ENCODE assay signal across 9 cellular contexts in genomic region chr12:106682594-106683234, GRCh38.
A peak's percentile ranks its signal among the peaks of the same experiment; 100 is the strongest.
DNase-seq lines count a peak whose midpoint lies in the region; ATAC-seq and TF ChIP-seq lines count a peak whose summit lies in the region.
"Had no signal": no experiment of that assay in that cellular context is flagged by ENCODE, and none has a peak within 500 bp of the region (broad histone marks: within the 10 kb centered on the region; RNA-seq: fewer than 3 reads in every experiment).

No MANE protein-coding gene starts in this region.

- H3K27ac Mint-ChIP-seq in Caco-2 (ENCODE audit: unreplicated experiment), result no peak overlapping the region
- no peak overlapping the region for H3K27ac Mint-ChIP-seq in activated CD4-positive, alpha-beta T cell treated with anti-CD3 and anti-CD28 coated beads, Interleukin-2, amount 10 ng/mL, durations not matched to agents 7 days and 5 days

- POLR2A ChIA-PET in Caco-2 (lab: Charles Lee), result no interaction called here
- POLR2A ChIA-PET in activated CD4-positive, alpha-beta T cell treated with anti-CD3 and anti-CD28 coated beads, Interleukin-2, amount 10 ng/mL, durations not matched to agents 7 days and 5 days (lab: Charles Lee), result no interaction called here

- H3K36me3 Mint-ChIP-seq in Caco-2 (ENCODE audit: insufficient read depth, unreplicated experiment), result no peaks in the 10 kb centered on the region
- H3K36me3 Mint-ChIP-seq in activated CD4-positive, alpha-beta T cell treated with anti-CD3 and anti-CD28 coated beads, Interleukin-2, amount 10 ng/mL, durations not matched to agents 7 days and 5 days (ENCODE audit: low read depth), result no peaks in the 10 kb centered on the region

- H3K4me1 Mint-ChIP-seq in Caco-2 (ENCODE audit: low read depth, unreplicated experiment), result peaks cover 6% of the 10 kb centered on the region
- H3K4me1 Mint-ChIP-seq in activated CD4-positive, alpha-beta T cell treated with anti-CD3 and anti-CD28 coated beads, Interleukin-2, amount 10 ng/mL, durations not matched to agents 7 days and 5 days, result no peaks in the 10 kb centered on the region

- no peaks in the 10 kb centered on the region for H3K79me1 ChIP-seq in trophoblast cell (ENCODE audit: low read length)

- H4K12ac ChIP-seq in trophoblast cell (ENCODE audit: low read depth, low read length), result no peak overlapping the region

- no peaks in the 10 kb centered on the region for H3K79me2 ChIP-seq in trophoblast cell (ENCODE audit: control insufficient read depth, insufficient read depth, low read length, poor library complexity)

- H3K4ac ChIP-seq in trophoblast cell (ENCODE audit: low read depth, low read length), result no peak overlapping the region

- H3K36me3 ChIP-seq in trophoblast cell (ENCODE audit: control insufficient read depth in 1 of 2, insufficient read depth in 2 of 2, low read length in 2 of 2), result no peaks in the 10 kb centered on the region
- H3K36me3 ChIP-seq in Caco-2 (ENCODE audit: control insufficient read depth, insufficient read depth, low read length), result no peaks in the 10 kb centered on the region

- no peak overlapping the region for H3K18ac ChIP-seq in trophoblast cell (ENCODE audit: low read length)

- H3K27me3 Mint-ChIP-seq in Caco-2 (ENCODE audit: insufficient read depth, unreplicated experiment), result no peaks in the 10 kb centered on the region
- no peaks in the 10 kb centered on the region for H3K27me3 Mint-ChIP-seq in activated CD4-positive, alpha-beta T cell treated with anti-CD3 and anti-CD28 coated beads, Interleukin-2, amount 10 ng/mL, durations not matched to agents 7 days and 5 days

- H3K27me3 ChIP-seq in trophoblast cell (ENCODE audit: insufficient read depth, low read length), result no peaks in the 10 kb centered on the region
- H3K27me3 ChIP-seq in Caco-2 (replicated peaks; ENCODE audit: control insufficient read depth, insufficient read depth, low read length), result no peaks in the 10 kb centered on the region

- ATAC-seq in GM21367 (IDR thresholded peaks at IDR 0.05; ENCODE audit: unreplicated experiment), result no peak

- H3K4me3 Mint-ChIP-seq in Caco-2 (ENCODE audit: unreplicated experiment), result no peak overlapping the region
- H3K4me3 Mint-ChIP-seq in activated CD4-positive, alpha-beta T cell treated with anti-CD3 and anti-CD28 coated beads, Interleukin-2, amount 10 ng/mL, durations not matched to agents 7 days and 5 days, result no peak overlapping the region

- H2AK5ac ChIP-seq in trophoblast cell (ENCODE audit: low read length), result no peak overlapping the region

- H3K4me1 ChIP-seq in trophoblast cell (ENCODE audit: control insufficient read depth in 1 of 2, insufficient read depth in 2 of 2, low read length in 2 of 2), result peaks cover 11 to 14% of the 10 kb centered on the region in 2 experiments
- H3K4me1 ChIP-seq in Caco-2, result no peaks in the 10 kb centered on the region

- no peak overlapping the region for H3K4me3 ChIP-seq in epithelial cell of esophagus (ENCODE audit: low read length)
- H3K4me3 ChIP-seq in trophoblast cell (ENCODE audit: low read depth, low read length), result no peak overlapping the region
- no peak overlapping the region for H3K4me3 ChIP-seq in Caco-2 (ENCODE audit: low read depth, low read length)

- intact Hi-C loops in Caco-2 (cut with micrococcal nuclease; ENCODE audit: unreplicated experiment), result loop anchor here (1.0 kb wide), 1 partner anchor 159 kb away; no protein-coding TSS in a partner anchor

- CTCF ChIA-PET in Caco-2 (lab: Charles Lee), result no interaction called here
- CTCF ChIA-PET in activated CD4-positive, alpha-beta T cell treated with anti-CD3 and anti-CD28 coated beads, Interleukin-2, amount 10 ng/mL, durations not matched to agents 7 days and 5 days (lab: Charles Lee), result no interaction called here

- H2AFZ ChIP-seq in trophoblast cell (ENCODE audit: insufficient read depth, low read length, poor library complexity), result no peak overlapping the region

- no peaks in the 10 kb centered on the region for H3K9me3 ChIP-seq in trophoblast cell (ENCODE audit: insufficient read depth, low read depth, low read length)
- H3K9me3 ChIP-seq in Caco-2, result no peaks in the 10 kb centered on the region

- no peak overlapping the region for H3K23ac ChIP-seq in trophoblast cell (ENCODE audit: low read length)

- no peak overlapping the region for H3K14ac ChIP-seq in trophoblast cell (ENCODE audit: low read length)

- DNase-seq in NCI-H226 (peak; percentile 19), epithelial cell of esophagus (ENCODE audit: low read depth) (peak; percentile 35), trophoblast cell (peak; percentile 6 to 63), Caco-2 (no peak), LoVo (ENCODE audit: low spot score) (no peak)
- no peak for DNase-seq in activated CD4-positive, alpha-beta T cell treated with anti-CD3 and anti-CD28 coated beads, Interleukin-2, amount 10 ng/mL, durations not matched to agents 7 days and 5 days
- DNase-seq: NCI-H2171 had no signal

- WGBS in trophoblast cell (ENCODE audit: extremely low coverage, insufficient coverage, insufficient read length), result no CpG with 5 or more reads among the region's 4 CpGs

- TF ChIP-seq CTCF in GM12873 (IDR thresholded peaks at IDR 0.05; ENCODE audit: insufficient read depth, low read depth, low read length, missing control alignments) (peak; percentile 40), epithelial cell of esophagus (IDR thresholded peaks at IDR 0.05; ENCODE audit: insufficient read depth, low read depth, low read length, missing control alignments) (peak; percentile 28), Caco-2 (IDR thresholded peaks at IDR 0.05; ENCODE audit: insufficient read depth in 1 of 2, low read depth in 1 of 2, low read length in 1 of 2, severe bottlenecking in 1 of 2, unreplicated experiment in 1 of 2) (peak in 1 of 2 experiments; percentile 21)

- BruUV-seq in Caco-2 (replicated peaks; lab: Mats Ljungman, UMichigan), result no TSS peak

- H2BK12ac ChIP-seq in trophoblast cell (ENCODE audit: low read length), result no peak overlapping the region

- no peaks in the 10 kb centered on the region for H3K9me3 Mint-ChIP-seq in Caco-2 (ENCODE audit: unreplicated experiment)
- H3K9me3 Mint-ChIP-seq in activated CD4-positive, alpha-beta T cell treated with anti-CD3 and anti-CD28 coated beads, Interleukin-2, amount 10 ng/mL, durations not matched to agents 7 days and 5 days, result no peaks in the 10 kb centered on the region

- no peak overlapping the region for H4K91ac ChIP-seq in trophoblast cell (ENCODE audit: low read depth, low read length)

- no peak overlapping the region for H2BK5ac ChIP-seq in trophoblast cell (ENCODE audit: low read depth, low read length, poor library complexity)

- H4K8ac ChIP-seq in trophoblast cell (ENCODE audit: low read depth, low read length), result no peak overlapping the region

- H3K27ac ChIP-seq in trophoblast cell (ENCODE audit: low read depth, low read length), result no peak overlapping the region

- no peak overlapping the region for H3K9ac ChIP-seq in trophoblast cell (ENCODE audit: low read length)

- H2BK120ac ChIP-seq in trophoblast cell (ENCODE audit: insufficient read depth, low read length, poor library complexity), result no peak overlapping the region

- no peak overlapping the region for H3K4me2 ChIP-seq in trophoblast cell (ENCODE audit: low read length)

Comparison
In these comparisons a context has a peak if more than half of its experiments do, and no peak if none do; other contexts are left out.
1. DNase-seq: peak in NCI-H226 (single experiment), epithelial cell of esophagus (single experiment) and trophoblast cell (2 of 2); none in Caco-2 (0 of 2), activated CD4-positive, alpha-beta T cell treated with anti-CD3 and anti-CD28 coated beads, Interleukin-2, amount 10 ng/mL, durations not matched to agents 7 days and 5 days (single experiment) and LoVo (single experiment).